11 cellular contexts compared by ENCODE assay signal in the genomic region with DNA sequence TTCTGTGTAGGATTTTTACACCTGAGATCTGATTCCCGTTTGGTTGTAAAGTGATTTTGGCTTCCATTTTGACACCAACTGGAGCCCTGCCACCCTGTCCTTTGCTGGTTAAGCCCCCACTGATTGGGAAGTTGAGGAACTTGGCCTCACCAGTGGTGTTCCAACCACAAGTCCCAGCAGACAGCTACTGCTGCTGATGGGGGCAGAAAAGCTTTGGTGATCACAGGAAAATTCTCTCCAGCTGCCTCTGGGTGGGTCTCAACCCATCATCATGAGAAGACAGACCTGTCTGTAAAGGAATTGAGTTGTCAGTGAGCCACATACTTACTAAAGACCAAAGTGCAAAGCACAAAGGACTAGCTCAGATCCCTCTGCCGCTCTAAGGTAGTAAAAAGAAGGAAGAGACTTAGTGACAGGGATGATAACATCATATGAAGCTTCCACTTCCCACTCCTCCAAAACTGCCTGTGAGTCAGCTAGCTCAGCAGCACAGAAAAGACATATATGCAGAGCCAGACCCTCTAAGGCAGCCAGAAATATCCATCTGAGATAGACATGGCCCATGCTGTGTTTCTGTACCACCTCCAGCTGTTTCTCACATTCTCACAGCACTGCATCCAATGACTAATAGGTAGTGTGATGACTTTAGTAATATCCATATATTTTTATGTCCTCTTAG. TPM values are rescaled to one million over a fixed set of nuclear protein-coding genes. Genes with fewer than 3 reads are reported as not detected.
A peak's percentile ranks its signal among the peaks of the same experiment; 100 is the strongest.
DNase-seq lines count a peak whose midpoint lies in the region; ATAC-seq and TF ChIP-seq lines count a peak whose summit lies in the region.
"Had no signal": no experiment of that assay in that cellular context is flagged by ENCODE, and none has a peak within 500 bp of the region (broad histone marks: within the 10 kb centered on the region; RNA-seq: fewer than 3 reads in every experiment).

No MANE protein-coding gene starts in this region.

- H3K4me1 ChIP-seq in BLaER1 treated with 17β-estradiol and CSF1 and Interleukin-3, amounts not matched to agents 10 nM and 100 nM: peaks cover 37 to 84% (median 68%) of the 10 kb centered on the region in 10 experiments
- H3K4me1 ChIP-seq in neutrophil (ENCODE audit: control insufficient read depth in 1 of 2, insufficient read depth in 1 of 2, low read depth in 1 of 2, low read length in 1 of 2) (peaks cover 21 to 30% of the 10 kb centered on the region in 2 experiments), left ventricle myocardium inferior (peaks cover 35% of the 10 kb centered on the region)

- intact Hi-C loops in left ventricle myocardium inferior (cut with micrococcal nuclease): no loop called here

- peak overlapping the region in 9 of 11 experiments; percentile 32 to 92 (median 84); a peak in 18 of 22 replicates for H3K27ac ChIP-seq in BLaER1 treated with 17β-estradiol and CSF1 and Interleukin-3, amounts not matched to agents 10 nM and 100 nM
- H3K27ac ChIP-seq in neutrophil: peak overlapping the region; percentile 16
- no peak overlapping the region for H3K27ac ChIP-seq in left ventricle myocardium inferior (replicated peaks)
- H3K27ac ChIP-seq: VCaP had no signal

- no peaks in the 10 kb centered on the region for H4K20me1 ChIP-seq in BLaER1 treated with 17β-estradiol and CSF1 and Interleukin-3, amounts not matched to agents 10 nM and 100 nM

- peak overlapping the region; percentile 61 to 92 (median 72) for H3K4me2 ChIP-seq in BLaER1 treated with 17β-estradiol and CSF1 and Interleukin-3, amounts not matched to agents 10 nM and 100 nM

- H3K4me3 ChIP-seq in BLaER1 treated with 17β-estradiol and CSF1 and Interleukin-3, amounts not matched to agents 10 nM and 100 nM: peak overlapping the region in 2 of 10 experiments; percentile 7 to 23; a peak in 2 of 20 replicates
- no peak overlapping the region for H3K4me3 ChIP-seq in neutrophil (ENCODE audit: low read depth in 1 of 2, low read length in 1 of 2)
- H3K4me3 ChIP-seq in left ventricle myocardium inferior: no peak overlapping the region

- TF ChIP-seq CTCF in neutrophil (IDR thresholded peaks at IDR 0.05): no peak
- no peak for TF ChIP-seq CTCF in left ventricle myocardium inferior (IDR thresholded peaks at IDR 0.05; ENCODE audit: borderline replicate concordance)

- DNase-seq in OCI-M1 (lab: John Stamatoyannopoulos, UW) (peak; percentile 73), dermis blood vessel endothelial cell (peak; percentile 49), LoVo (ENCODE audit: low spot score) (no peak), left ventricle myocardium inferior (no peak)
- no peak for DNase-seq in stimulated activated CD4-positive, alpha-beta T cell treated with anti-CD3 and anti-CD28 coated beads, Interleukin-2, amount 100 ng/mL, for 24 hours
- DNase-seq: activated T-cell treated with anti-CD3 and anti-CD28 coated beads, Interleukin-2, amount 50 U/mL, for 24 hours; NCI-H774 had no signal

- H3K36me3 ChIP-seq in BLaER1 treated with 17β-estradiol and CSF1 and Interleukin-3, amounts not matched to agents 10 nM and 100 nM: no peaks in the 10 kb centered on the region
- no peaks in the 10 kb centered on the region for H3K36me3 ChIP-seq in neutrophil
- H3K36me3 ChIP-seq in left ventricle myocardium inferior: no peaks in the 10 kb centered on the region

- H3K9me3 ChIP-seq in BLaER1 treated with 17β-estradiol and CSF1 and Interleukin-3, amounts not matched to agents 10 nM and 100 nM (replicated peaks in 1 of 11): peaks cover 0 to 17% (median 10%) of the 10 kb centered on the region in 11 experiments; a peak in 10 of 22 replicates
- H3K9me3 ChIP-seq in neutrophil (no peaks in the 10 kb centered on the region), left ventricle myocardium inferior (replicated peaks) (no peaks in the 10 kb centered on the region)

- no peaks in the 10 kb centered on the region for H3K27me3 ChIP-seq in BLaER1 treated with 17β-estradiol and CSF1 and Interleukin-3, amounts not matched to agents 10 nM and 100 nM
- H3K27me3 ChIP-seq in neutrophil (no peaks in the 10 kb centered on the region), left ventricle myocardium inferior (ENCODE audit: low read depth) (no peaks in the 10 kb centered on the region)

- no peak for ATAC-seq in GM19467 (IDR thresholded peaks at IDR 0.05; ENCODE audit: unreplicated experiment)

- peak overlapping the region in 7 of 11 experiments; percentile 30 to 61 (median 55); a peak in 13 of 22 replicates for H3K9ac ChIP-seq in BLaER1 treated with 17β-estradiol and CSF1 and Interleukin-3, amounts not matched to agents 10 nM and 100 nM

RNA-seq across cellular contexts. Expression of a gene that starts 22.4 kb away (rescaled TPM):
- 1.2 and 2.0 TPM in 2 replicates for total RNA-seq in dermis blood vessel endothelial cell
- 2.3 TPM for total RNA-seq in left ventricle myocardium inferior

Comparison
In these comparisons a context has a peak if more than half of its experiments do, and no peak if none do; other contexts are left out.
1. DNase-seq: peak in OCI-M1 (single experiment) and dermis blood vessel endothelial cell (single experiment); none in stimulated activated CD4-positive, alpha-beta T cell treated with anti-CD3 and anti-CD28 coated beads, Interleukin-2, amount 100 ng/mL, for 24 hours (0 of 2), LoVo (single experiment) and left ventricle myocardium inferior (single experiment).